ENCODE assay signal across 8 cellular contexts in the genomic region with DNA sequence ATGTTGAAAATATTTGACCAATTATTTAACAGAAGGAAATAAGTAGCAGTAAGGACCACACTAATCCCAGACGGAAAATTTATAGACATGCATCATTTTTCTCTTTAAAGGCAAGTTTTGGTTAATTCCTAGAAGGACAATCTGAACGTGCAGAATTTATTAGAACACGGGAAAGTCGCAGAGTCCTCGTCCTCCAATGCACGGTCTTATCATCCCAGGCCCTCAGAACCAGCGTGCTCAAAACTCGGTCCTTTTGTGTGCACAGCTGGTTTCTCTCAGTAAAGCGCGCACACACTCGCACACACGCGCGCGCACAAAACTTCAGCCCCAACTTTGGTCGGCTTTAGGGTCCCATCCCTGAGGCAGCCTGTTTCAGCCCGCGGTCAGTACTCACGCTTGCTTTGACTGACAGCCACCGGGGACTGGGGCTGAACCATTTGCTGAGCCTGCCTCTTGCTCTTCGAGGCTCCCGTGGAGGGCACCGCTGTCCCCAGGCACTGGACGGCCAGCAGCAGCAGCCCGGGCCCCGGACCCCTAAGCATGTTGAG. TPM values are rescaled to one million over a fixed set of nuclear protein-coding genes. Genes with fewer than 3 reads are reported as not detected.
DNase-seq lines count a peak whose midpoint lies in the region; ATAC-seq and TF ChIP-seq lines count a peak whose summit lies in the region.

No MANE protein-coding gene starts in this region.

- no peaks in the 10 kb centered on the region for H3K36me3 Mint-ChIP-seq in activated T-helper 1 cell treated with anti-CD3 and anti-CD28 coated beads, Interleukin-12 subunit alpha, Interleukin-12 subunit beta, Interleukin-2, Interleukin-4 antibody, amounts not matched to agents 30 ng/mL and 10 ng/mL and 1 ng/mL, durations not matched to agents 14 hours and 24 hours and 36 hours (ENCODE audit: low read depth)

- TF ChIP-seq CTCF in BJ (IDR thresholded peaks at IDR 0.05; ENCODE audit: insufficient read depth, low read depth, low read length) (no peak), right atrium auricular region (IDR thresholded peaks at IDR 0.05) (no peak), sigmoid colon (IDR thresholded peaks at IDR 0.05) (no peak)

- no peak for TF ChIP-seq POLR2A in sigmoid colon (IDR thresholded peaks at IDR 0.05)

- WGBS in sigmoid colon, 2 donors = 2 to 4% methylated on average over 26 of the region's 26 CpGs

- no peak for DNase-seq in BJ (ENCODE audit: low read depth)
- DNase-seq in activated T-helper 1 cell treated with anti-CD3 and anti-CD28 coated beads, Interleukin-12 subunit alpha, Interleukin-12 subunit beta, Interleukin-2, Interleukin-4 antibody, amounts not matched to agents 30 ng/mL and 10 ng/mL and 1 ng/mL, durations not matched to agents 14 hours and 24 hours and 36 hours (ENCODE audit: low spot score) = no peak
- no peak for DNase-seq in right atrium auricular region (ENCODE audit: low spot score)
- DNase-seq in sigmoid colon = peak; percentile 79
- DNase-seq in GM19238 (ENCODE audit: insufficient read length, low spot score) = no peak
- no peak for DNase-seq in NCI-H1694 treated with DMSO at 0.1 percent for 48 hours (lab: John Stamatoyannopoulos, UW)

- H3K9me3 ChIP-seq in right atrium auricular region (no peaks in the 10 kb centered on the region), sigmoid colon (no peaks in the 10 kb centered on the region)

- intact Hi-C loops in activated T-helper 1 cell treated with anti-CD3 and anti-CD28 coated beads, Interleukin-12 subunit alpha, Interleukin-12 subunit beta, Interleukin-2, Interleukin-4 antibody, amounts not matched to agents 30 ng/mL and 10 ng/mL and 1 ng/mL, durations not matched to agents 14 hours and 24 hours and 36 hours (cut with micrococcal nuclease) = loop anchor here (5.0 kb wide), 1 partner anchor 628 kb away; a partner anchor contains a TSS
- intact Hi-C loops in sigmoid colon (cut with DNase I) = loop anchor here (2.0 to 5.0 kb wide), 4 partner anchors 189 to 347 kb away; no protein-coding TSS in a partner anchor

- H3K27ac ChIP-seq in right atrium auricular region (peak overlapping the region; percentile 76 to 87), sigmoid colon (peak overlapping the region; percentile 95 to 99 (median 98))

- no peak for TF ChIP-seq EP300 in sigmoid colon (IDR thresholded peaks at IDR 0.05)

- H3K4me3 ChIP-seq in BJ (ENCODE audit: low read depth, low read length) = peak overlapping the region; percentile 98
- peak overlapping the region; percentile 63 to 69 for H3K4me3 ChIP-seq in right atrium auricular region
- peak overlapping the region; percentile 87 to 97 (median 90) for H3K4me3 ChIP-seq in sigmoid colon

- POLR2A ChIA-PET in BJ (lab: Charles Lee) = interaction anchor here (0.5 to 0.6 kb wide), 2 partner anchors 54 to 258 kb away, joined by 3 to 23 read pairs; no protein-coding TSS in a partner anchor

- no peaks in the 10 kb centered on the region for H3K9me3 Mint-ChIP-seq in activated T-helper 1 cell treated with anti-CD3 and anti-CD28 coated beads, Interleukin-12 subunit alpha, Interleukin-12 subunit beta, Interleukin-2, Interleukin-4 antibody, amounts not matched to agents 30 ng/mL and 10 ng/mL and 1 ng/mL, durations not matched to agents 14 hours and 24 hours and 36 hours

- peak; percentile 19 for ATAC-seq in GM19372 (IDR thresholded peaks at IDR 0.05; ENCODE audit: low read depth, unreplicated experiment)
- ATAC-seq in HG03460 (IDR thresholded peaks at IDR 0.05; ENCODE audit: unreplicated experiment) = peak; percentile 48

- CTCF ChIA-PET in BJ (lab: Yijun Ruan, JAX) = no interaction called here

- peak overlapping the region; percentile 57 for H3K4me3 Mint-ChIP-seq in activated T-helper 1 cell treated with anti-CD3 and anti-CD28 coated beads, Interleukin-12 subunit alpha, Interleukin-12 subunit beta, Interleukin-2, Interleukin-4 antibody, amounts not matched to agents 30 ng/mL and 10 ng/mL and 1 ng/mL, durations not matched to agents 14 hours and 24 hours and 36 hours

- H3K4me1 ChIP-seq in right atrium auricular region (peaks cover 0 to 21% of the 10 kb centered on the region in 2 donors), sigmoid colon (peaks cover 0 to 49% (median 28%) of the 10 kb centered on the region in 4 donors)

- H3K4me1 Mint-ChIP-seq in activated T-helper 1 cell treated with anti-CD3 and anti-CD28 coated beads, Interleukin-12 subunit alpha, Interleukin-12 subunit beta, Interleukin-2, Interleukin-4 antibody, amounts not matched to agents 30 ng/mL and 10 ng/mL and 1 ng/mL, durations not matched to agents 14 hours and 24 hours and 36 hours (ENCODE audit: low read depth) = peaks cover 11% of the 10 kb centered on the region

- peaks cover 80% of the 10 kb centered on the region for H3K27me3 Mint-ChIP-seq in activated T-helper 1 cell treated with anti-CD3 and anti-CD28 coated beads, Interleukin-12 subunit alpha, Interleukin-12 subunit beta, Interleukin-2, Interleukin-4 antibody, amounts not matched to agents 30 ng/mL and 10 ng/mL and 1 ng/mL, durations not matched to agents 14 hours and 24 hours and 36 hours (ENCODE audit: insufficient read depth)

- peaks cover 2% of the 10 kb centered on the region; the same call in 1 of the 2 replicates for H3K36me3 ChIP-seq in BJ (ENCODE audit: control insufficient read depth, insufficient read depth, low read length)
- peaks cover 8% of the 10 kb centered on the region for H3K36me3 ChIP-seq in right atrium auricular region
- H3K36me3 ChIP-seq in sigmoid colon = peaks cover 0 to 30% (median 11%) of the 10 kb centered on the region in 4 donors

- H3K27me3 ChIP-seq in BJ (ENCODE audit: control insufficient read depth, insufficient read depth, low read length) = no peaks in the 10 kb centered on the region
- no peaks in the 10 kb centered on the region for H3K27me3 ChIP-seq in right atrium auricular region
- no peaks in the 10 kb centered on the region for H3K27me3 ChIP-seq in sigmoid colon

- H3K27ac Mint-ChIP-seq in activated T-helper 1 cell treated with anti-CD3 and anti-CD28 coated beads, Interleukin-12 subunit alpha, Interleukin-12 subunit beta, Interleukin-2, Interleukin-4 antibody, amounts not matched to agents 30 ng/mL and 10 ng/mL and 1 ng/mL, durations not matched to agents 14 hours and 24 hours and 36 hours = no peak overlapping the region

RNA-seq across cellular contexts. Expression of a gene that starts 0.5 kb away (rescaled TPM):
- polyA plus RNA-seq in BJ (2011; rRNA removed) = 4,778 and 5,814 TPM in 2 replicates
- 1,979 and 2,586 TPM in 2 replicates for polyA minus RNA-seq in BJ (2011; rRNA and poly(A)+ RNA removed)
- total RNA-seq in activated T-helper 1 cell treated with anti-CD3 and anti-CD28 coated beads, Interleukin-12 subunit alpha, Interleukin-12 subunit beta, Interleukin-2, Interleukin-4 antibody, amounts not matched to agents 30 ng/mL and 10 ng/mL and 1 ng/mL, durations not matched to agents 14 hours and 24 hours and 36 hours = 1.6 and 2.7 TPM in 2 replicates
- 1,000 to 10,000 TPM in 1 of 2 donors, 100 to 1,000 TPM in 1; 369 to 1,092 TPM for total RNA-seq in right atrium auricular region
- 1,000 to 10,000 TPM in 2 of 4 donors, 100 to 1,000 TPM in 2; 671 to 3,059 (median 1,333) TPM for total RNA-seq in sigmoid colon
- polyA plus RNA-seq in sigmoid colon = 100 to 1,000 TPM in 1 of 3 donors, 10 to 100 TPM in 2; 13.6 to 140 (median 28.2) TPM

Comparison
In these comparisons a context has a peak if more than half of its experiments do, and no peak if none do; other contexts are left out.
1. RNA of a gene that starts 0.5 kb away (total RNA-seq): 671 to 3,059 TPM in sigmoid colon and 369 to 1,092 TPM in right atrium auricular region; 1.6 to 2.7 TPM in activated T-helper 1 cell treated with anti-CD3 and anti-CD28 coated beads, Interleukin-12 subunit alpha, Interleukin-12 subunit beta, Interleukin-2, Interleukin-4 antibody, amounts not matched to agents 30 ng/mL and 10 ng/mL and 1 ng/mL, durations not matched to agents 14 hours and 24 hours and 36 hours; every median in the first group is over 100 times any median in the second.
2. Peak in every context shown above with its lines, with median percentiles within 50 percentile points of each other: H3K4me3 ChIP-seq.